Comparison of ENCODE assay signal across 12 cellular contexts in the genomic region with DNA sequence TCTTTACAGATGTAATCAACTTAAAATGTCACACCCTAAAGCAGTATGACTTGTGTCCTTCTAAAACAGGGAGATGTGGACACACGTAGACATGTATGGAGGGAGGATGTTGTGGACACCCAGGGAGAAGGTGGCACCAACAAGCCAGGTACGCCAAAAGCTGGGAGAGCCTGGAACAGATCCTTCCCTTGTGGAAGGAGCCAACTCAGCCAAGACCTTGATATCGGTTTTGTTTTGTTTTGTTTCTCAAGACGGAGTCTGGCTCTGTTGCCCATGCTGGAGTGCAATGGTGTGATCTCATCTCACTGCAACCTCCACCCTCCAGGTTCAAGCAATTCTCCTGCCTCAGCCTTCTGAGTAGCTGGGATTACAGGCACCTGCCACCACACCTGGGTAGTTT. TPM values are rescaled to one million over a fixed set of nuclear protein-coding genes. Genes with fewer than 3 reads are reported as not detected.
DNase-seq lines count a peak whose midpoint lies in the region; ATAC-seq and TF ChIP-seq lines count a peak whose summit lies in the region.
"Had no signal": no experiment of that assay in that cellular context is flagged by ENCODE, and none has a peak within 500 bp of the region (broad histone marks: within the 10 kb centered on the region; RNA-seq: fewer than 3 reads in every experiment).

No MANE protein-coding gene starts in this region.

- CTCF ChIA-PET in CD8-positive, alpha-beta T cell (lab: Charles Lee): interaction anchor here (1.3 kb wide), 1 partner anchor 11 kb away, joined by 4 read pairs; no protein-coding TSS in a partner anchor

- H3K36me3 Mint-ChIP-seq in CD8-positive, alpha-beta T cell: no peaks in the 10 kb centered on the region
- H3K36me3 Mint-ChIP-seq in endothelial cell (ENCODE audit: low read depth, unreplicated experiment): no peaks in the 10 kb centered on the region

- H3K4me2 ChIP-seq in osteoblast (ENCODE audit: insufficient read depth, low read length): peak overlapping the region; percentile 79

- intact Hi-C loops in CD8-positive, alpha-beta T cell (cut with DNase I, micrococcal nuclease): no loop called here

- peaks cover 10% of the 10 kb centered on the region for H3K4me1 Mint-ChIP-seq in CD8-positive, alpha-beta T cell (ENCODE audit: low read depth)
- H3K4me1 Mint-ChIP-seq in endothelial cell (ENCODE audit: unreplicated experiment): peaks cover 32% of the 10 kb centered on the region

- no peaks in the 10 kb centered on the region for H3K9me3 Mint-ChIP-seq in CD8-positive, alpha-beta T cell
- no peaks in the 10 kb centered on the region for H3K9me3 Mint-ChIP-seq in endothelial cell (ENCODE audit: unreplicated experiment)

- H2AFZ ChIP-seq in osteoblast (ENCODE audit: low read length): no peak overlapping the region

- H3K27ac ChIP-seq in CD8-positive, alpha-beta T cell (ENCODE audit: low read depth, low read length): no peak overlapping the region
- peak overlapping the region; percentile 92 for H3K27ac ChIP-seq in osteoblast (ENCODE audit: low read depth, low read length)
- H3K27ac ChIP-seq: parathyroid adenoma had no signal

- peaks cover 10% of the 10 kb centered on the region for H3K4me1 ChIP-seq in CD8-positive, alpha-beta T cell (ENCODE audit: insufficient read depth, low read length)
- H3K4me1 ChIP-seq in osteoblast (ENCODE audit: insufficient read depth, low read length): peaks cover 25% of the 10 kb centered on the region
- H3K4me1 ChIP-seq: parathyroid adenoma had no signal

- H3K27ac Mint-ChIP-seq in CD8-positive, alpha-beta T cell: no peak overlapping the region
- H3K27ac Mint-ChIP-seq in endothelial cell (ENCODE audit: unreplicated experiment): peak overlapping the region; percentile 99

- no peak overlapping the region for H3K4me3 ChIP-seq in CD8-positive, alpha-beta T cell (ENCODE audit: low read depth, low read length)
- H3K4me3 ChIP-seq in osteoblast (ENCODE audit: insufficient read depth, low read length): peak overlapping the region; percentile 61

- H4K20me1 ChIP-seq in osteoblast (ENCODE audit: insufficient read depth, low read length): no peaks in the 10 kb centered on the region

- H3K36me3 ChIP-seq in CD8-positive, alpha-beta T cell (ENCODE audit: insufficient read depth, low read length): no peaks in the 10 kb centered on the region
- H3K36me3 ChIP-seq in osteoblast (ENCODE audit: insufficient read depth, low read length): no peaks in the 10 kb centered on the region

- ATAC-seq in CD8-positive, alpha-beta T cell: no peak
- no peak for ATAC-seq in GM18511 (IDR thresholded peaks at IDR 0.05; ENCODE audit: unreplicated experiment)

- DNase-seq in CD8-positive, alpha-beta T cell: no peak
- DNase-seq in RPMI8226 (peak; percentile 17), endothelial cell (ENCODE audit: low spot score) (no peak), osteoblast (ENCODE audit: insufficient read length, low spot score, missing footprints) (no peak), AG08396 (ENCODE audit: low spot score) (no peak), NCI-H2029 (lab: John Stamatoyannopoulos, UW) (no peak), LoVo (ENCODE audit: low spot score) (no peak)
- DNase-seq: activated CD4-positive, alpha-beta T cell treated with anti-CD3 and anti-CD28 coated beads, Interleukin-2, amount 50 U/mL, for 48 hours had no signal

- no peak for TF ChIP-seq CTCF in CD8-positive, alpha-beta T cell (IDR thresholded peaks at IDR 0.05)
- TF ChIP-seq CTCF in endothelial cell (IDR thresholded peaks at IDR 0.05; ENCODE audit: unreplicated experiment): no peak
- TF ChIP-seq CTCF in osteoblast (IDR thresholded peaks at IDR 0.05; ENCODE audit: extremely low read depth, low read depth, low read length): no peak

- peaks cover 7% of the 10 kb centered on the region for H3K79me2 ChIP-seq in osteoblast (ENCODE audit: insufficient read depth, low read length)
- H3K79me2 ChIP-seq: parathyroid adenoma had no signal

- H3K27me3 Mint-ChIP-seq in CD8-positive, alpha-beta T cell (ENCODE audit: low read depth): peaks cover 14% of the 10 kb centered on the region
- peaks cover 16% of the 10 kb centered on the region for H3K27me3 Mint-ChIP-seq in endothelial cell (ENCODE audit: unreplicated experiment)

- POLR2A ChIA-PET in CD8-positive, alpha-beta T cell (lab: Charles Lee): interaction anchor here (0.6 kb wide), 1 partner anchor 427 kb away, joined by 3 read pairs; no protein-coding TSS in a partner anchor

- H3K27me3 ChIP-seq in CD8-positive, alpha-beta T cell (ENCODE audit: insufficient read depth, low read length): no peaks in the 10 kb centered on the region
- H3K27me3 ChIP-seq in osteoblast (ENCODE audit: insufficient read depth, low read length): no peaks in the 10 kb centered on the region

- peak overlapping the region; percentile 71 for H3K4me3 Mint-ChIP-seq in CD8-positive, alpha-beta T cell
- H3K4me3 Mint-ChIP-seq in endothelial cell (ENCODE audit: unreplicated experiment): no peak overlapping the region

- H3K9me3 ChIP-seq in CD8-positive, alpha-beta T cell (ENCODE audit: low read length): no peaks in the 10 kb centered on the region
- no peaks in the 10 kb centered on the region for H3K9me3 ChIP-seq in osteoblast (ENCODE audit: low read depth, low read length)

RNA-seq across cellular contexts. Expression of a gene that starts 45.6 kb away (rescaled TPM):
- total RNA-seq in CD8-positive, alpha-beta T cell: 1 to 10 TPM; 2.0 to 3.9 TPM
- total RNA-seq in endothelial cell (ENCODE audit: unreplicated experiment) (6.2 TPM), osteoblast (1.8 and 2.4 TPM in 2 replicates)

RNA-seq across cellular contexts. Expression of a gene that starts 49.1 kb away (rescaled TPM):
- total RNA-seq in CD8-positive, alpha-beta T cell: not detected
- total RNA-seq in endothelial cell (ENCODE audit: unreplicated experiment) (not detected), osteoblast (0.29 and 0.36 TPM in 2 replicates)
- total RNA-seq: H1, RPMI7951 had no signal
